Comparison of ENCODE assay signal across 10 cellular contexts in genomic region chr20:26207237-26207966, GRCh38.
DNase-seq lines count a peak whose midpoint lies in the region; ATAC-seq and TF ChIP-seq lines count a peak whose summit lies in the region.
"Had no signal": no experiment of that assay in that cellular context is flagged by ENCODE, and none has a peak within 500 bp of the region (broad histone marks: within the 10 kb centered on the region; RNA-seq: fewer than 3 reads in every experiment).

No MANE protein-coding gene starts in this region.

- peak overlapping the region; percentile 64 for H3K4me3 Mint-ChIP-seq in activated naive CD4-positive, alpha-beta T cell treated with anti-CD3 and anti-CD28 coated beads, Interleukin-2, amount 10 ng/mL, durations not matched to agents 7 days and 5 days
- peak overlapping the region; percentile 45 for H3K4me3 Mint-ChIP-seq in activated CD4-positive, alpha-beta memory T cell treated with anti-CD3 and anti-CD28 coated beads, Interleukin-2, amount 10 ng/mL, durations not matched to agents 7 days and 5 days
- peak overlapping the region; percentile 73 for H3K4me3 Mint-ChIP-seq in type B pancreatic cell

- H3K9me3 Mint-ChIP-seq in activated naive CD4-positive, alpha-beta T cell treated with anti-CD3 and anti-CD28 coated beads, Interleukin-2, amount 10 ng/mL, durations not matched to agents 7 days and 5 days: peaks cover 11% of the 10 kb centered on the region
- H3K9me3 Mint-ChIP-seq in activated CD4-positive, alpha-beta memory T cell treated with anti-CD3 and anti-CD28 coated beads, Interleukin-2, amount 10 ng/mL, durations not matched to agents 7 days and 5 days: no peaks in the 10 kb centered on the region
- peaks cover 5% of the 10 kb centered on the region for H3K9me3 Mint-ChIP-seq in type B pancreatic cell

- H3K27me3 ChIP-seq in left lung: peaks cover 35 to 44% of the 10 kb centered on the region in 2 donors
- H3K27me3 ChIP-seq: BLaER1 treated with 17β-estradiol and CSF1 and Interleukin-3, amounts not matched to agents 10 nM and 100 nM had no signal

- peaks cover 0 to under 1% of the 10 kb centered on the region in 2 donors for H3K9me3 ChIP-seq in left lung

- no peaks in the 10 kb centered on the region for H3K4me1 ChIP-seq in left lung
- H3K4me1 ChIP-seq: BLaER1 treated with 17β-estradiol and CSF1 and Interleukin-3, amounts not matched to agents 10 nM and 100 nM had no signal

- intact Hi-C loops in left lung (cut with DNase I): no loop called here

- CTCF ChIA-PET in activated naive CD4-positive, alpha-beta T cell treated with anti-CD3 and anti-CD28 coated beads, Interleukin-2, amount 10 ng/mL, durations not matched to agents 7 days and 5 days (lab: Charles Lee): no interaction called here
- CTCF ChIA-PET in activated CD4-positive, alpha-beta memory T cell treated with anti-CD3 and anti-CD28 coated beads, Interleukin-2, amount 10 ng/mL, durations not matched to agents 7 days and 5 days (lab: Charles Lee): no interaction called here

- peaks cover 19% of the 10 kb centered on the region for H3K27me3 Mint-ChIP-seq in activated naive CD4-positive, alpha-beta T cell treated with anti-CD3 and anti-CD28 coated beads, Interleukin-2, amount 10 ng/mL, durations not matched to agents 7 days and 5 days
- peaks cover 17% of the 10 kb centered on the region for H3K27me3 Mint-ChIP-seq in activated CD4-positive, alpha-beta memory T cell treated with anti-CD3 and anti-CD28 coated beads, Interleukin-2, amount 10 ng/mL, durations not matched to agents 7 days and 5 days
- H3K27me3 Mint-ChIP-seq in type B pancreatic cell: peaks cover 45% of the 10 kb centered on the region

- H3K36me3 ChIP-seq in left lung: no peaks in the 10 kb centered on the region
- H3K36me3 ChIP-seq: BLaER1 treated with 17β-estradiol and CSF1 and Interleukin-3, amounts not matched to agents 10 nM and 100 nM had no signal

- ATAC-seq in left lung (no peak), HG02610 (IDR thresholded peaks at IDR 0.05; ENCODE audit: unreplicated experiment) (no peak), HG03520 (IDR thresholded peaks at IDR 0.05; ENCODE audit: unreplicated experiment) (no peak)

- H3K27ac ChIP-seq in left lung: peak overlapping the region in 1 of 2 donors; percentile 67
- H3K27ac ChIP-seq: BLaER1 treated with 17β-estradiol and CSF1 and Interleukin-3, amounts not matched to agents 10 nM and 100 nM had no signal

- peak overlapping the region; percentile 36 to 39 for H3K4me3 ChIP-seq in left lung
- H3K4me3 ChIP-seq: BLaER1 treated with 17β-estradiol and CSF1 and Interleukin-3, amounts not matched to agents 10 nM and 100 nM had no signal

- TF ChIP-seq CTCF in left lung (IDR thresholded peaks at IDR 0.05): no peak
- TF ChIP-seq CTCF in type B pancreatic cell (conservative IDR thresholded peaks at IDR 0.05): no peak

- DNase-seq in activated naive CD4-positive, alpha-beta T cell treated with anti-CD3 and anti-CD28 coated beads, Interleukin-2, amount 10 ng/mL, durations not matched to agents 7 days and 5 days: no peak
- no peak for DNase-seq in activated naive CD4-positive, alpha-beta T cell treated with Interleukin-2 at 50 U/mL for 16 hours
- DNase-seq in activated CD4-positive, alpha-beta memory T cell treated with anti-CD3 and anti-CD28 coated beads, Interleukin-2, amount 10 ng/mL, durations not matched to agents 7 days and 5 days: no peak
- DNase-seq in left lung (no peak), type B pancreatic cell (ENCODE audit: extremely low spot score, unreplicated experiment) (no peak), superior temporal gyrus (ENCODE audit: extremely low spot score) (no peak)
- DNase-seq: T-helper 9 cell had no signal

- POLR2A ChIA-PET in activated CD4-positive, alpha-beta memory T cell treated with anti-CD3 and anti-CD28 coated beads, Interleukin-2, amount 10 ng/mL, durations not matched to agents 7 days and 5 days (lab: Charles Lee): no interaction called here

- peak overlapping the region; percentile 25 for H3K27ac Mint-ChIP-seq in activated naive CD4-positive, alpha-beta T cell treated with anti-CD3 and anti-CD28 coated beads, Interleukin-2, amount 10 ng/mL, durations not matched to agents 7 days and 5 days
- no peak overlapping the region for H3K27ac Mint-ChIP-seq in activated CD4-positive, alpha-beta memory T cell treated with anti-CD3 and anti-CD28 coated beads, Interleukin-2, amount 10 ng/mL, durations not matched to agents 7 days and 5 days
- no peak overlapping the region for H3K27ac Mint-ChIP-seq in type B pancreatic cell

- peaks cover 9% of the 10 kb centered on the region for H3K36me3 Mint-ChIP-seq in activated naive CD4-positive, alpha-beta T cell treated with anti-CD3 and anti-CD28 coated beads, Interleukin-2, amount 10 ng/mL, durations not matched to agents 7 days and 5 days
- H3K36me3 Mint-ChIP-seq in activated CD4-positive, alpha-beta memory T cell treated with anti-CD3 and anti-CD28 coated beads, Interleukin-2, amount 10 ng/mL, durations not matched to agents 7 days and 5 days (ENCODE audit: low read depth): no peaks in the 10 kb centered on the region
- H3K36me3 Mint-ChIP-seq in type B pancreatic cell: peaks cover 3% of the 10 kb centered on the region

- H3K4me1 Mint-ChIP-seq in activated naive CD4-positive, alpha-beta T cell treated with anti-CD3 and anti-CD28 coated beads, Interleukin-2, amount 10 ng/mL, durations not matched to agents 7 days and 5 days: peaks cover 17% of the 10 kb centered on the region
- H3K4me1 Mint-ChIP-seq in activated CD4-positive, alpha-beta memory T cell treated with anti-CD3 and anti-CD28 coated beads, Interleukin-2, amount 10 ng/mL, durations not matched to agents 7 days and 5 days: peaks cover 10% of the 10 kb centered on the region
- no peaks in the 10 kb centered on the region for H3K4me1 Mint-ChIP-seq in type B pancreatic cell (ENCODE audit: unreplicated experiment)
